ENCODE assay signal across 5 cellular contexts in the genomic region with DNA sequence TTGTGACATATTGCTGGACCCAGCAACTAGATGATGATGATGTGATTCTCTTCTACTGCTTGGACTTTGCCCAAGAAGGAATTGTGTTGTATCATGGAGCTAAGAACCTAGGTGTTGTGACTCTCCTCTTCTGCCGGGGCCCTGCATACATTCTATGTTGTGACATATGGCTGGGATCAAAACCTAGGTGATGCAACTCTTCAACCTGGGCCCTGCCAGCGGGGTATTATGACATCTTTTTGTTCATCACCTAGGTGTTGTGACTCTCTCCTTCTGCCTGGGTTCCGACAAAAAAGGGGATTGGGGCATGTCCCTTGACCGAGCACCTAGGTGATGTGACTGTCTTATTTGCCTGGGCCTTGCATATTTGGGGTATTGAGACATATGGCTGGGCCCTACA. TPM values are rescaled to one million over a fixed set of nuclear protein-coding genes. Genes with fewer than 3 reads are reported as not detected.
"Had no signal": no experiment of that assay in that cellular context is flagged by ENCODE, and none has a peak within 500 bp of the region (broad histone marks: within the 10 kb centered on the region; RNA-seq: fewer than 3 reads in every experiment).

No MANE protein-coding gene starts in this region.

RNA-seq across cellular contexts. Expression of gene ZNF99, which starts 55.7 kb away (rescaled TPM):
- total RNA-seq: HepG2, HT-29, HT1080, IMR-90, K562 had no signal
